Comparison of ENCODE assay signal across 8 cellular contexts in the genomic region with DNA sequence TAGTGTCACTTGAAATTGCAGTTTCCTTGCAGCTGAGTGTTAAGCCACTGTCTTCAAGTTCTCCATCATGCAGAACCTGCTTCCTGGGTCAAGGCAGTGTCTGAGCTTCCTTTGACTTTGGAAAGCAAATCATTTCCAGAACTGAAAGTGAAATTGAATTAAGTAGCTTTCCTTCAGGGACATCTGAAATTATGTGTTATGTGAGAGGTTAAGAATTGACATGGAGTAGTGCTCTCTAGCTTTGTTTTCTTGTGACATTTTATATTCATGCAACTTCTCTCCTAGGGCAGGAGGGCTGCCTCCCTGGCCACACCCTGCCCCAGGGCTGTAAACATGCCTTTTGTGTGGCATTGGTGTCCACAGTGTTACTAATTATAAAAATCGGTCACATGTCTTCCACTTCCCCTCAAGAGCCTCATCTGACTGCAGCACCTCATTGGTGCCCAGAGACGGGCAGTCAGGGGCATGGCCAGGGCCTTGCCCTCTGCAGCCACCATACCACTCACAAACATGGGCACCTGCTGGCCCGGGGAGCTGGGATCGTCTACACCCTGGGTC. TPM values are rescaled to one million over a fixed set of nuclear protein-coding genes. Genes with fewer than 3 reads are reported as not detected.
DNase-seq lines count a peak whose midpoint lies in the region; ATAC-seq and TF ChIP-seq lines count a peak whose summit lies in the region.

No MANE protein-coding gene starts in this region.

- H3K4me1 Mint-ChIP-seq in natural killer cell treated with Interleukin-12 subunit alpha and Interleukin-12 subunit beta and Interleukin-15 and Interleukin-18, amount 100 ng/mL, for 72 hours (ENCODE audit: low read depth in 2 of 2), result peaks cover 51 to 61% of the 10 kb centered on the region in 2 donors

- WGBS in HUES64, result 74% methylated on average over 4 of the region's 4 CpGs

- H3K9ac ChIP-seq in HUES64 (ENCODE audit: low read depth, low read length) (0 out of 2 replicates have a peak overlapping the region, but pooled peaks have one; percentile 21), adipocyte (ENCODE audit: low read length) (no peak overlapping the region)

- peak overlapping the region; percentile 49 to 88 for H3K27ac Mint-ChIP-seq in natural killer cell treated with Interleukin-12 subunit alpha and Interleukin-12 subunit beta and Interleukin-15 and Interleukin-18, amount 100 ng/mL, for 72 hours

- peak overlapping the region; percentile 63 for H3K4me3 Mint-ChIP-seq in natural killer cell treated with Interleukin-12 subunit alpha and Interleukin-12 subunit beta and Interleukin-15 and Interleukin-18, amount 100 ng/mL, for 72 hours

- peak; percentile 62 for ATAC-seq in GM21515 (IDR thresholded peaks at IDR 0.05; ENCODE audit: unreplicated experiment)
- peak; percentile 79 to 84 for ATAC-seq in natural killer cell treated with Interleukin-12 subunit alpha and Interleukin-12 subunit beta and Interleukin-15 and Interleukin-18, amount 100 ng/mL, for 72 hours

- no peaks in the 10 kb centered on the region for H3K27me3 Mint-ChIP-seq in natural killer cell treated with Interleukin-12 subunit alpha and Interleukin-12 subunit beta and Interleukin-15 and Interleukin-18, amount 100 ng/mL, for 72 hours

- H3K4me3 ChIP-seq in GM06990 (replicated peaks; ENCODE audit: low read depth, low read length) (peak overlapping the region; percentile 3), HUES64 (ENCODE audit: low read length) (no peak overlapping the region), adipocyte (ENCODE audit: low read length) (no peak overlapping the region)

- H3K27ac ChIP-seq in HUES64 (ENCODE audit: low read depth, low read length), result peak overlapping the region; percentile 91

- H3K4me1 ChIP-seq in HUES64 (ENCODE audit: insufficient read depth, low read length) (peaks cover 71% of the 10 kb centered on the region), adipocyte (ENCODE audit: control insufficient read depth, insufficient read depth, low read length) (peaks cover 8% of the 10 kb centered on the region)

- TF ChIP-seq CTCF in GM06990 (IDR thresholded peaks at IDR 0.05; ENCODE audit: insufficient read depth, low read length, poor library complexity, severe bottlenecking), result no peak

- peak; percentile 43 for DNase-seq in GM06990 (ENCODE audit: extremely low read depth, insufficient read length)
- peak; percentile 20 for DNase-seq in adipocyte (ENCODE audit: low read depth)
- no peak for DNase-seq in natural killer cell treated with Interleukin-12 subunit alpha and Interleukin-12 subunit beta and Interleukin-15 and Interleukin-18, amount 100 ng/mL, for 72 hours (ENCODE audit: low spot score)
- no peak for DNase-seq in occipital lobe (lab: John Stamatoyannopoulos, UW)
- DNase-seq in kidney glomerular epithelial cell (lab: John Stamatoyannopoulos, UW), result no peak
- DNase-seq in DMS153 treated with DMSO at 0.1 percent for 48 hours (lab: John Stamatoyannopoulos, UW; ENCODE audit: unreplicated experiment), result no peak

- H3K36me3 ChIP-seq in GM06990 (ENCODE audit: control insufficient read depth, insufficient read depth, low read length), result peaks cover 10% of the 10 kb centered on the region
- H3K36me3 ChIP-seq in HUES64 (ENCODE audit: insufficient read depth, low read length), result peaks cover 32% of the 10 kb centered on the region
- H3K36me3 ChIP-seq in adipocyte (ENCODE audit: control insufficient read depth, insufficient read depth, low read length, severe bottlenecking), result peaks cover 31% of the 10 kb centered on the region

- H3K36me3 Mint-ChIP-seq in natural killer cell treated with Interleukin-12 subunit alpha and Interleukin-12 subunit beta and Interleukin-15 and Interleukin-18, amount 100 ng/mL, for 72 hours, result peaks cover 22% of the 10 kb centered on the region

- no peaks in the 10 kb centered on the region for H3K9me3 ChIP-seq in HUES64 (ENCODE audit: insufficient read depth, low read depth, low read length)
- no peaks in the 10 kb centered on the region for H3K9me3 ChIP-seq in adipocyte (ENCODE audit: control insufficient read depth, low read length)

- no peaks in the 10 kb centered on the region for H3K9me3 Mint-ChIP-seq in natural killer cell treated with Interleukin-12 subunit alpha and Interleukin-12 subunit beta and Interleukin-15 and Interleukin-18, amount 100 ng/mL, for 72 hours

- H3K27me3 ChIP-seq in GM06990 (replicated peaks; ENCODE audit: control insufficient read depth, insufficient read depth, low read length) (no peaks in the 10 kb centered on the region), HUES64 (ENCODE audit: insufficient read depth, low read length) (no peaks in the 10 kb centered on the region), adipocyte (replicated peaks; ENCODE audit: control insufficient read depth, insufficient read depth, low read length) (no peaks in the 10 kb centered on the region)

RNA-seq across cellular contexts. Expression of a gene that starts 14.4 kb away (rescaled TPM):
- polyA plus RNA-seq in HUES64 (2013, experiment 1 of 2), result 31.4 TPM
- 36.5 TPM for polyA plus RNA-seq in HUES64 (2013, experiment 2 of 2)
- 10 to 100 TPM; 19.1 to 33.0 TPM for total RNA-seq in natural killer cell treated with Interleukin-12 subunit alpha and Interleukin-12 subunit beta and Interleukin-15 and Interleukin-18, amount 100 ng/mL, for 72 hours
- total RNA-seq in occipital lobe, result 113 TPM

Comparison
In these comparisons a context has a peak if more than half of its experiments do, and no peak if none do; other contexts are left out.
1. DNase-seq: peak in GM06990 (single experiment) and adipocyte (single experiment); none in natural killer cell treated with Interleukin-12 subunit alpha and Interleukin-12 subunit beta and Interleukin-15 and Interleukin-18, amount 100 ng/mL, for 72 hours (single experiment), occipital lobe (single experiment), kidney glomerular epithelial cell (single experiment) and DMS153 treated with DMSO at 0.1 percent for 48 hours (single experiment).